Comparison of ENCODE assay signal across 8 cellular contexts in the genomic region with DNA sequence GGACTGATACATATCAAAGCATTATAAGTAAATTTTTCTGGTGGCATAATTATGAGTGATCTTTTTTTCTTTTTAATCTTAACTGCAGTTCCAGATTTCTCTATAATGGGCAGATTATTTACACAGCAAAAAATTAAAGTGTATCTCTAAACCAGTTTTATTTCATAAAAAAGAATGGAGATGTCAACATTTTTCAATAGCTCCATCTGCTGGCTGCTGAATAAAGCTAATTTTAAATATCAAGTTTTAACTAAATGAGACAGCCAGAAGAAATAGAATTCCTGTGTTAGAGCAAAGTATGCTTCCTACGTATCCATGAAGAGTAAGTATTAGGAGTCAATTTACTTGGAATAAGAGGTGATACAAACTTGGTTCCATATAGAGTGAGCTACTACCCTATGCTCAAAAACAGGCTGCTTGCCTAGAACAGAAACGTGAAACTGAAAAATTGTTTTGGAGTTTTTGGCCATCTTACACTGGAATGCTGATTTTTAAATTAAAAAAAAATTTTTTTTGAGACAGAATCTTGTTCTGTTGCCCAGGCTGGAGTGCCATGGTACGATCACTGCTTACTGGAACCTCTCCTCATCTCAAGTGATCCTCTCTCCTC. TPM values are rescaled to one million over a fixed set of nuclear protein-coding genes. Genes with fewer than 3 reads are reported as not detected.
DNase-seq lines count a peak whose midpoint lies in the region; ATAC-seq and TF ChIP-seq lines count a peak whose summit lies in the region.

No MANE protein-coding gene starts in this region.

- 59 to 64% methylated on average over 3 of the region's 3 CpGs for WGBS in heart right ventricle, 2 donors
- 45 to 58% methylated on average over 3 of the region's 3 CpGs for WGBS in tibial nerve, 2 donors

- H3K9me3 ChIP-seq in heart right ventricle (peaks cover 0 to 17% (median 3%) of the 10 kb centered on the region in 11 donors), Peyer's patch (peaks cover 0 to 11% (median 4%) of the 10 kb centered on the region in 4 donors), tibial nerve (peaks cover 0 to 14% (median 0%) of the 10 kb centered on the region in 4 donors)

- ATAC-seq in heart right ventricle (no peak), Right ventricle myocardium inferior (no peak), GM21381 (IDR thresholded peaks at IDR 0.05; ENCODE audit: unreplicated experiment) (no peak), HG02884 (IDR thresholded peaks at IDR 0.05; ENCODE audit: unreplicated experiment) (no peak)

- no peaks in the 10 kb centered on the region for H3K36me3 ChIP-seq in heart right ventricle
- no peaks in the 10 kb centered on the region for H3K36me3 ChIP-seq in Peyer's patch
- H3K36me3 ChIP-seq in tibial nerve, result no peaks in the 10 kb centered on the region

- H3K4me3 ChIP-seq in heart right ventricle (no peak overlapping the region), Peyer's patch (no peak overlapping the region), fibroblast of villous mesenchyme (ENCODE audit: low read depth, low read length) (no peak overlapping the region), tibial nerve (no peak overlapping the region)

- H3K27me3 ChIP-seq in heart right ventricle, result no peaks in the 10 kb centered on the region
- no peaks in the 10 kb centered on the region for H3K27me3 ChIP-seq in Peyer's patch
- no peaks in the 10 kb centered on the region for H3K27me3 ChIP-seq in tibial nerve

- no peak for DNase-seq in heart right ventricle
- no peak for DNase-seq in Right ventricle myocardium inferior (ENCODE audit: missing footprints)
- no peak for DNase-seq in Peyer's patch
- peak; percentile 40 for DNase-seq in fibroblast of villous mesenchyme (ENCODE audit: low read depth)
- no peak for DNase-seq in tibial nerve (ENCODE audit: low spot score in 2 of 2)
- DNase-seq in NCI-H774 (lab: John Stamatoyannopoulos, UW), result no peak

- no peak overlapping the region for H3K27ac ChIP-seq in heart right ventricle
- H3K27ac ChIP-seq in Peyer's patch, result no peak overlapping the region
- H3K27ac ChIP-seq in tibial nerve, result no peak overlapping the region

- H3K4me1 ChIP-seq in heart right ventricle (peaks cover 0 to 7% (median 5%) of the 10 kb centered on the region in 9 donors), Peyer's patch (no peaks in the 10 kb centered on the region), tibial nerve (peaks cover 0 to 8% (median 2%) of the 10 kb centered on the region in 4 donors)

- intact Hi-C loops in heart right ventricle (cut with DNase I) (loop anchor here in 7 of 10 donors (2.0 to 10.0 kb wide), 5 partner anchors 199 to 1144 kb away; no protein-coding TSS in a partner anchor), Right ventricle myocardium inferior (cut with DNase I) (loop anchor here (5.0 kb wide), 1 partner anchor 199 kb away; no protein-coding TSS in a partner anchor)

- no peak for TF ChIP-seq EP300 in tibial nerve (IDR thresholded peaks at IDR 0.05)

- no peak for TF ChIP-seq POLR2A in Peyer's patch (IDR thresholded peaks at IDR 0.05)
- TF ChIP-seq POLR2A in tibial nerve (IDR thresholded peaks at IDR 0.05), result no peak

- TF ChIP-seq CTCF in heart right ventricle (IDR thresholded peaks at IDR 0.05) (peak; percentile 14 to 75 (median 63)), Peyer's patch (IDR thresholded peaks at IDR 0.05) (peak in 4 of 6 experiments; percentile 39 to 53 (median 48)), fibroblast of villous mesenchyme (IDR thresholded peaks at IDR 0.05; ENCODE audit: insufficient read depth, low read depth, low read length) (peak; percentile 47), tibial nerve (IDR thresholded peaks at IDR 0.05) (peak; percentile 37 to 55 (median 51))

RNA-seq across cellular contexts. Expression of gene PDS5B, which starts 5.0 kb away (rescaled TPM):
- total RNA-seq in heart right ventricle (10 to 100 TPM; 16.3 to 29.6 (median 20.6) TPM), Right ventricle myocardium inferior (25.1 TPM), Peyer's patch (10 to 100 TPM; 26.6 to 61.1 (median 28.9) TPM), fibroblast of villous mesenchyme (29.3 and 44.9 TPM in 2 replicates), tibial nerve (10 to 100 TPM; 48.8 to 77.1 (median 52.7) TPM)
- 1 to 10 TPM; 5.6 TPM for polyA plus RNA-seq in heart right ventricle

RNA-seq across cellular contexts. Expression of gene N4BP2L2, which starts 42.7 kb away (rescaled TPM):
- total RNA-seq in heart right ventricle (100 to 1,000 TPM; 113 to 162 (median 134) TPM), Right ventricle myocardium inferior (115 TPM), Peyer's patch (100 to 1,000 TPM; 159 to 263 (median 205) TPM), fibroblast of villous mesenchyme (111 and 128 TPM in 2 replicates), tibial nerve (100 to 1,000 TPM; 139 to 282 (median 229) TPM)
- 100 to 1,000 TPM in 1 of 2 donors, 10 to 100 TPM in 1; 28.2 to 116 TPM for polyA plus RNA-seq in heart right ventricle
